24 cellular contexts compared by ENCODE assay signal in the genomic region with DNA sequence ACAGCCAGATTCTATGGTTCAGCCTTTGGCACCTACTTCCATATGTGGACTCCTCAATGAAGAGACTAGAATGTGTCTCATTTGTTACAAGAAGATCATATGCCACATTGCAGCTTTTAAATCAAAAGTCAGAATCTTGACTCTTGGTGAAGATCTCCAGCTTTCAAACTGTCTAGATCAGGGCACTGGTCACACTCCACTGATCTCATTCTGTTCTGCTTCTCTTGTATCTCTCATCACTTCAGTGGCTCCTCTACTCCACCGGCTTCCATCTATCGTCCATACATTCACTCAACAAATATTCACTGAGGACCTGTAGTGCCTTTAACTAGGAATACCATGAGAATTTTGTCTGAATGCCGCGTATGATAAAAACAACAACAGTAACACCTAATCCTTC.
DNase-seq lines count a peak whose midpoint lies in the region; ATAC-seq and TF ChIP-seq lines count a peak whose summit lies in the region.
"Had no signal": no experiment of that assay in that cellular context is flagged by ENCODE, and none has a peak within 500 bp of the region (broad histone marks: within the 10 kb centered on the region; RNA-seq: fewer than 3 reads in every experiment).

No MANE protein-coding gene starts in this region.

- peaks cover 71% of the 10 kb centered on the region for H3K79me2 ChIP-seq in DOHH2 (ENCODE audit: control insufficient read depth, low read length)
- peaks cover 15% of the 10 kb centered on the region; the same call in 1 of the 2 replicates for H3K79me2 ChIP-seq in SU-DHL-6 (ENCODE audit: insufficient read depth, low read length)

- ATAC-seq in activated CD8-positive, alpha-beta T cell treated with anti-CD3 and anti-CD28 coated beads, Interleukin-2, amount 10 ng/mL, durations not matched to agents 7 days and 5 days = no peak
- no peak for ATAC-seq in activated CD8-positive, alpha-beta T cell treated with anti-CD3 and anti-CD28 coated beads for 36 hours
- no peak for ATAC-seq in gastrocnemius medialis
- no peak for ATAC-seq in naive thymus-derived CD4-positive, alpha-beta T cell
- ATAC-seq: HepG2 had no signal

- POLR2A ChIA-PET in activated CD8-positive, alpha-beta T cell treated with anti-CD3 and anti-CD28 coated beads, Interleukin-2, amount 10 ng/mL, durations not matched to agents 7 days and 5 days (lab: Charles Lee) = interaction anchor here (1.2 kb wide), 1 partner anchor 12 kb away, joined by 4 read pairs; no protein-coding TSS in a partner anchor
- POLR2A ChIA-PET in activated CD8-positive, alpha-beta T cell treated with anti-CD3 and anti-CD28 coated beads for 36 hours (lab: Charles Lee) = no interaction called here
- POLR2A ChIA-PET in naive thymus-derived CD4-positive, alpha-beta T cell (lab: Charles Lee) = no interaction called here

- TF ChIP-seq CTCF in activated CD8-positive, alpha-beta T cell treated with anti-CD3 and anti-CD28 coated beads for 36 hours (IDR thresholded peaks at IDR 0.05) = no peak
- TF ChIP-seq CTCF in DOHH2 (IDR thresholded peaks at IDR 0.05; ENCODE audit: low read depth, low read length, poor library complexity, severe bottlenecking) = no peak
- TF ChIP-seq CTCF in SU-DHL-6 (IDR thresholded peaks at IDR 0.05; ENCODE audit: insufficient read depth, low read length, poor library complexity, severe bottlenecking) = no peak
- no peak for TF ChIP-seq CTCF in gastrocnemius medialis (IDR thresholded peaks at IDR 0.05 in 4 of 5, conservative IDR thresholded peaks at IDR 0.05 in 1 of 5)

- peaks cover 75% of the 10 kb centered on the region for H3K4me1 Mint-ChIP-seq in activated CD8-positive, alpha-beta T cell treated with anti-CD3 and anti-CD28 coated beads, Interleukin-2, amount 10 ng/mL, durations not matched to agents 7 days and 5 days (ENCODE audit: low read depth)
- H3K4me1 Mint-ChIP-seq in activated CD8-positive, alpha-beta T cell treated with anti-CD3 and anti-CD28 coated beads for 36 hours (ENCODE audit: low read depth) = peaks cover 12% of the 10 kb centered on the region
- peaks cover 0 to 45% (median 6%) of the 10 kb centered on the region in 7 donors for H3K4me1 Mint-ChIP-seq in naive thymus-derived CD4-positive, alpha-beta T cell

- CTCF ChIA-PET in activated CD8-positive, alpha-beta T cell treated with anti-CD3 and anti-CD28 coated beads, Interleukin-2, amount 10 ng/mL, durations not matched to agents 7 days and 5 days (lab: Charles Lee) = interaction anchor here (0.8 kb wide), 1 partner anchor 203 kb away, joined by 3 read pairs; no protein-coding TSS in a partner anchor
- CTCF ChIA-PET in activated CD8-positive, alpha-beta T cell treated with anti-CD3 and anti-CD28 coated beads for 36 hours (lab: Charles Lee) = interaction anchor here (0.6 to 1.8 kb wide), 5 partner anchors 9 to 213 kb away, joined by 3 to 5 read pairs (median 3); no protein-coding TSS in a partner anchor
- CTCF ChIA-PET in naive thymus-derived CD4-positive, alpha-beta T cell (lab: Charles Lee) = no interaction called here

- H4K20me1 ChIP-seq in DOHH2 (ENCODE audit: control insufficient read depth, insufficient read depth, low read depth, low read length) = no peaks in the 10 kb centered on the region
- no peaks in the 10 kb centered on the region for H4K20me1 ChIP-seq in SU-DHL-6 (ENCODE audit: low read depth, low read length)

- TF ChIP-seq POLR2A in gastrocnemius medialis (IDR thresholded peaks at IDR 0.05) = no peak

- H3K27me3 ChIP-seq in DOHH2 (ENCODE audit: control insufficient read depth, low read length) (no peaks in the 10 kb centered on the region), SU-DHL-6 (ENCODE audit: low read length) (no peaks in the 10 kb centered on the region), gastrocnemius medialis (no peaks in the 10 kb centered on the region)
- no peaks in the 10 kb centered on the region for H3K27me3 ChIP-seq in naive thymus-derived CD4-positive, alpha-beta T cell (ENCODE audit: control insufficient read depth in 2 of 2, insufficient read depth in 2 of 2, low read length in 2 of 2)
- H3K27me3 ChIP-seq: BE2C, MG63, Peyer's patch had no signal

- peaks cover 12% of the 10 kb centered on the region for H3K36me3 Mint-ChIP-seq in activated CD8-positive, alpha-beta T cell treated with anti-CD3 and anti-CD28 coated beads, Interleukin-2, amount 10 ng/mL, durations not matched to agents 7 days and 5 days (ENCODE audit: low read depth)
- no peaks in the 10 kb centered on the region for H3K36me3 Mint-ChIP-seq in activated CD8-positive, alpha-beta T cell treated with anti-CD3 and anti-CD28 coated beads for 36 hours (ENCODE audit: low read depth)
- peaks cover 0 to 13% (median 0%) of the 10 kb centered on the region in 5 donors for H3K36me3 Mint-ChIP-seq in naive thymus-derived CD4-positive, alpha-beta T cell
- H3K36me3 Mint-ChIP-seq: CD4-positive, CD25-positive, alpha-beta regulatory T cell had no signal

- H3K9me2 ChIP-seq in DOHH2 (replicated peaks; ENCODE audit: control insufficient read depth, low read length) = no peaks in the 10 kb centered on the region
- no peaks in the 10 kb centered on the region for H3K9me2 ChIP-seq in SU-DHL-6 (replicated peaks; ENCODE audit: insufficient read depth, low read length)

- H3K27me3 Mint-ChIP-seq in activated CD8-positive, alpha-beta T cell treated with anti-CD3 and anti-CD28 coated beads, Interleukin-2, amount 10 ng/mL, durations not matched to agents 7 days and 5 days (ENCODE audit: low read depth) = no peaks in the 10 kb centered on the region
- no peaks in the 10 kb centered on the region for H3K27me3 Mint-ChIP-seq in activated CD8-positive, alpha-beta T cell treated with anti-CD3 and anti-CD28 coated beads for 36 hours
- no peaks in the 10 kb centered on the region for H3K27me3 Mint-ChIP-seq in naive thymus-derived CD4-positive, alpha-beta T cell
- H3K27me3 Mint-ChIP-seq: CD4-positive, CD25-positive, alpha-beta regulatory T cell had no signal

- H3K27ac Mint-ChIP-seq in activated CD8-positive, alpha-beta T cell treated with anti-CD3 and anti-CD28 coated beads, Interleukin-2, amount 10 ng/mL, durations not matched to agents 7 days and 5 days = peak overlapping the region; percentile 1
- no peak overlapping the region for H3K27ac Mint-ChIP-seq in activated CD8-positive, alpha-beta T cell treated with anti-CD3 and anti-CD28 coated beads for 36 hours
- no peak overlapping the region for H3K27ac Mint-ChIP-seq in naive thymus-derived CD4-positive, alpha-beta T cell
- H3K27ac Mint-ChIP-seq: CD4-positive, CD25-positive, alpha-beta regulatory T cell; H9 had no signal

- intact Hi-C loops in activated CD8-positive, alpha-beta T cell treated with anti-CD3 and anti-CD28 coated beads for 36 hours (cut with micrococcal nuclease) = no loop called here
- intact Hi-C loops in gastrocnemius medialis (cut with DNase I; ENCODE audit: low total_unique reads) = no loop called here
- intact Hi-C loops in naive thymus-derived CD4-positive, alpha-beta T cell (cut with micrococcal nuclease) = no loop called here

- no peak overlapping the region for H3K4me3 Mint-ChIP-seq in activated CD8-positive, alpha-beta T cell treated with anti-CD3 and anti-CD28 coated beads, Interleukin-2, amount 10 ng/mL, durations not matched to agents 7 days and 5 days
- no peak overlapping the region for H3K4me3 Mint-ChIP-seq in activated CD8-positive, alpha-beta T cell treated with anti-CD3 and anti-CD28 coated beads for 36 hours
- no peak overlapping the region for H3K4me3 Mint-ChIP-seq in naive thymus-derived CD4-positive, alpha-beta T cell
- H3K4me3 Mint-ChIP-seq: CD4-positive, CD25-positive, alpha-beta regulatory T cell; H9 had no signal

- no peak for DNase-seq in activated CD8-positive, alpha-beta T cell treated with anti-CD3 and anti-CD28 coated beads, Interleukin-2, amount 10 ng/mL, durations not matched to agents 7 days and 5 days
- DNase-seq in activated CD8-positive, alpha-beta T cell treated with anti-CD3 and anti-CD28 coated beads for 36 hours = no peak
- DNase-seq in gastrocnemius medialis (no peak), NCI-H146 treated with DMSO at 0.1 percent for 48 hours (lab: John Stamatoyannopoulos, UW; ENCODE audit: unreplicated experiment) (no peak)
- DNase-seq in naive thymus-derived CD4-positive, alpha-beta T cell = no peak
- DNase-seq: BE2C; CD4-positive, CD25-positive, alpha-beta regulatory T cell; DMS153; DND-41; H9; MG63; NCI-H1105 treated with DMSO at 0.1 percent for 48 hours; NCI-H146; NCI-H2029; NCI-H446 treated with DMSO at 0.1 percent for 48 hours; NCI-H526; OCI-M1; Peyer's patch; SIG-M5 had no signal

- H3K9me3 Mint-ChIP-seq in activated CD8-positive, alpha-beta T cell treated with anti-CD3 and anti-CD28 coated beads, Interleukin-2, amount 10 ng/mL, durations not matched to agents 7 days and 5 days (ENCODE audit: insufficient read depth) = no peaks in the 10 kb centered on the region
- H3K9me3 Mint-ChIP-seq in activated CD8-positive, alpha-beta T cell treated with anti-CD3 and anti-CD28 coated beads for 36 hours = no peaks in the 10 kb centered on the region
- H3K9me3 Mint-ChIP-seq in naive thymus-derived CD4-positive, alpha-beta T cell = peaks cover 0 to 3% (median 0%) of the 10 kb centered on the region in 11 donors
- H3K9me3 Mint-ChIP-seq: CD4-positive, CD25-positive, alpha-beta regulatory T cell had no signal

- H3K27ac ChIP-seq in DOHH2 (ENCODE audit: low read depth, low read length) = peak overlapping the region; percentile 99
- peak overlapping the region; percentile 99 for H3K27ac ChIP-seq in SU-DHL-6 (ENCODE audit: low read depth, low read length)
- H3K27ac ChIP-seq in gastrocnemius medialis = peak overlapping the region; percentile 77 to 88 (median 86)
- no peak overlapping the region for H3K27ac ChIP-seq in naive thymus-derived CD4-positive, alpha-beta T cell (ENCODE audit: low read depth, low read length)
- H3K27ac ChIP-seq: 22Rv1, Peyer's patch, SK-N-MC had no signal

- H3F3A ChIP-seq in DOHH2 (ENCODE audit: control insufficient read depth, insufficient read depth) (peaks cover 50% of the 10 kb centered on the region), SU-DHL-6 (ENCODE audit: insufficient read depth) (peaks cover 66% of the 10 kb centered on the region)

- H3K4me1 ChIP-seq in DOHH2 (ENCODE audit: control insufficient read depth, low read length) = peaks cover 100% of the 10 kb centered on the region
- peaks cover 54 to 68% of the 10 kb centered on the region in 2 donors for H3K4me1 ChIP-seq in gastrocnemius medialis
- H3K4me1 ChIP-seq in naive thymus-derived CD4-positive, alpha-beta T cell (ENCODE audit: control insufficient read depth in 2 of 2, insufficient read depth in 2 of 2, low read length in 2 of 2) = peaks cover 0 to 9% of the 10 kb centered on the region in 2 donors
- H3K4me1 ChIP-seq: BE2C had no signal

- no peak overlapping the region for H2AFZ ChIP-seq in SU-DHL-6 (ENCODE audit: low read depth, low read length, severe bottlenecking)

- H3K36me3 ChIP-seq in DOHH2 (ENCODE audit: control insufficient read depth, low read length) (peaks cover 70% of the 10 kb centered on the region), SU-DHL-6 (ENCODE audit: low read length) (no peaks in the 10 kb centered on the region), gastrocnemius medialis (no peaks in the 10 kb centered on the region)
- H3K36me3 ChIP-seq in naive thymus-derived CD4-positive, alpha-beta T cell (ENCODE audit: control insufficient read depth in 2 of 3, insufficient read depth in 3 of 3, low read length in 3 of 3) = no peaks in the 10 kb centered on the region
- H3K36me3 ChIP-seq: BE2C, MG63, Peyer's patch had no signal

- H3K4me3 ChIP-seq in DOHH2 (ENCODE audit: low read length) (peak overlapping the region; percentile 79), SU-DHL-6 (ENCODE audit: insufficient read depth, low read length, poor library complexity, severe bottlenecking) (no peak overlapping the region), gastrocnemius medialis (no peak overlapping the region)
- no peak overlapping the region for H3K4me3 ChIP-seq in naive thymus-derived CD4-positive, alpha-beta T cell (ENCODE audit: low read length)
- H3K4me3 ChIP-seq: MG63, Peyer's patch, SK-N-MC had no signal

- H3K4me2 ChIP-seq in DOHH2 (ENCODE audit: low read length) (peak overlapping the region; percentile 92), SU-DHL-6 (ENCODE audit: low read depth, low read length, poor library complexity, severe bottlenecking) (peak overlapping the region; percentile 93)

- in situ Hi-C loops in gastrocnemius medialis (cut with MboI; ENCODE audit: low sequenced_read_pairs in 4 of 4) = no loop called here

- peak overlapping the region; percentile 90 for H3K9ac ChIP-seq in SU-DHL-6 (ENCODE audit: low read length)

- H3K9me3 ChIP-seq in DOHH2 (ENCODE audit: control insufficient read depth, insufficient read depth, low read length) (no peaks in the 10 kb centered on the region), SU-DHL-6 (ENCODE audit: insufficient read depth, low read length) (no peaks in the 10 kb centered on the region), gastrocnemius medialis (no peaks in the 10 kb centered on the region)
- H3K9me3 ChIP-seq in naive thymus-derived CD4-positive, alpha-beta T cell (ENCODE audit: control insufficient read depth in 2 of 3, low read length in 3 of 3) = no peaks in the 10 kb centered on the region
- H3K9me3 ChIP-seq: BE2C, MG63, Peyer's patch had no signal
